Comparison of ENCODE assay signal across 8 cellular contexts in the genomic region with DNA sequence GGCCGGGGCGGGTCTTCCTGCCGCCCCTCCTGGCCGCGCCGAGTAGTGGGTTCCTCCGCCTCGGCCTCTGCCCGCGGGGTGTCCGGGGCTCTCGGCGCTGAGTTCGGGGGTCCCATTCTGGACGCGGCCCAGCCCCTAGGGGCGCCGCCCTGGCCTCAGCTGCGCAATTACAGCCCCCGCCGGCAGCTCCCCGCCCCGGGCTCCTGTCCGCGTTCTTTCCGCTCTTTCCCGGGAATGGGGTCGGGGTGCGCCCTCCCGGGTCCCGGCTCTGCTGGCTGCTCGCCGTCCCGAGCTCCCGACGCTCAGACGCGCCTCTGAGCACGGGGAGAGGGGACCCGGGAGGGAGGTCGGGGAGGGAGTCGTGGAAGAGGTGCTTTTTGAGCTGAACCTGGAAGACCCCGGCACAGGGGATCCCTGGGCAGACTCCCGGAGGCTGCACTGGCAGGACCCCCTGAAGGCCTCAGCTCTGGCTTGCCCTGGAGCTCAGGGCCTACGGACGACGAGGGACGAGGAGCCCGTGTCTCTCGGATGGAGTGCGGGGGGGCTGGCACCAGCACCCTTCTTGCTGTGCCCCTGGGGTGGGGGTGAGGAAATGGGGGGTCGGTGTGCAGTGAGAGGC. TPM values are rescaled to one million over a fixed set of nuclear protein-coding genes. Genes with fewer than 3 reads are reported as not detected.
DNase-seq lines count a peak whose midpoint lies in the region; ATAC-seq and TF ChIP-seq lines count a peak whose summit lies in the region.

No MANE protein-coding gene starts in this region.

- H3K9me3 Mint-ChIP-seq in natural killer cell treated with Interleukin-12 subunit alpha and Interleukin-12 subunit beta and Interleukin-15 and Interleukin-18, amount 100 ng/mL, for 72 hours, result no peaks in the 10 kb centered on the region

- H3K36me3 ChIP-seq in colonic mucosa, result peaks cover 8% of the 10 kb centered on the region

- H3K9ac ChIP-seq in colonic mucosa (ENCODE audit: low read depth in 2 of 2, low read length in 2 of 2), result peak overlapping the region; percentile 66 to 69

- peak overlapping the region; percentile 99 for H3K4me3 ChIP-seq in HL-60 (replicated peaks; ENCODE audit: insufficient read depth, low read length)
- peak overlapping the region; percentile 99 for H3K4me3 ChIP-seq in colonic mucosa

- no peak for DNase-seq in GM13977 (ENCODE audit: low spot score)
- no peak for DNase-seq in HL-60 (ENCODE audit: low read depth in 1 of 2, low spot score in 1 of 2)
- no peak for DNase-seq in colonic mucosa
- DNase-seq in natural killer cell treated with Interleukin-12 subunit alpha and Interleukin-12 subunit beta and Interleukin-15 and Interleukin-18, amount 100 ng/mL, for 72 hours (ENCODE audit: low spot score), result no peak
- DNase-seq in ACHN, result no peak
- DNase-seq in hypothalamus (lab: John Stamatoyannopoulos, UW), result no peak
- DNase-seq in NK-92 treated with Interleukin-12 subunit alpha and Interleukin-12 subunit beta, amount 100 ng/mL, for 24 hours (lab: John Stamatoyannopoulos, UW), result no peak

- H3K4me1 Mint-ChIP-seq in natural killer cell treated with Interleukin-12 subunit alpha and Interleukin-12 subunit beta and Interleukin-15 and Interleukin-18, amount 100 ng/mL, for 72 hours (ENCODE audit: low read depth in 2 of 2), result peaks cover 17 to 25% of the 10 kb centered on the region in 2 donors

- H3K27ac Mint-ChIP-seq in natural killer cell treated with Interleukin-12 subunit alpha and Interleukin-12 subunit beta and Interleukin-15 and Interleukin-18, amount 100 ng/mL, for 72 hours, result peak overlapping the region; percentile 18 to 33

- ATAC-seq in natural killer cell treated with Interleukin-12 subunit alpha and Interleukin-12 subunit beta and Interleukin-15 and Interleukin-18, amount 100 ng/mL, for 72 hours, result peak in 1 of 2 donors; percentile 0
- no peak for ATAC-seq in GM19455 (IDR thresholded peaks at IDR 0.05; ENCODE audit: unreplicated experiment)

- peaks cover 22% of the 10 kb centered on the region for H3K4me1 ChIP-seq in colonic mucosa

- H3K4me3 Mint-ChIP-seq in natural killer cell treated with Interleukin-12 subunit alpha and Interleukin-12 subunit beta and Interleukin-15 and Interleukin-18, amount 100 ng/mL, for 72 hours, result peak overlapping the region; percentile 72

- H3K9me3 ChIP-seq in colonic mucosa, result no peaks in the 10 kb centered on the region

- H3K36me3 Mint-ChIP-seq in natural killer cell treated with Interleukin-12 subunit alpha and Interleukin-12 subunit beta and Interleukin-15 and Interleukin-18, amount 100 ng/mL, for 72 hours, result no peaks in the 10 kb centered on the region

- H3K27me3 Mint-ChIP-seq in natural killer cell treated with Interleukin-12 subunit alpha and Interleukin-12 subunit beta and Interleukin-15 and Interleukin-18, amount 100 ng/mL, for 72 hours, result no peaks in the 10 kb centered on the region

- H3K27ac ChIP-seq in HL-60 (replicated peaks) (no peak overlapping the region), colonic mucosa (peak overlapping the region; percentile 81)

- in situ Hi-C loops in GM13977 (cut with MboI; ENCODE audit: low pct_unique_long_range_greater_than_20kb, low sequenced_read_pairs, unreplicated experiment) (no loop called here), ACHN (cut with HindIII; ENCODE audit: low pct_ligation_motif_present, low pct_unique_long_range_greater_than_20kb, low sequenced_read_pairs) (no loop called here)

- H3K27me3 ChIP-seq in HL-60 (ENCODE audit: insufficient read depth, poor library complexity, severe bottlenecking) (no peaks in the 10 kb centered on the region), colonic mucosa (no peaks in the 10 kb centered on the region)

- intact Hi-C loops in colonic mucosa (cut with DNase I), result no loop called here

- TF ChIP-seq CTCF in GM13977 (IDR thresholded peaks at IDR 0.05; ENCODE audit: extremely low read depth, insufficient read depth, missing control alignments) (peak; percentile 18), HL-60 (IDR thresholded peaks at IDR 0.05; ENCODE audit: insufficient read depth, low read length) (no peak), colonic mucosa (IDR thresholded peaks at IDR 0.05) (no peak)

RNA-seq across cellular contexts. Expression of a gene that starts 0.5 kb away (rescaled TPM):
- total RNA-seq in colonic mucosa, result 10 to 100 TPM; 12.1 to 12.7 TPM
- 10 to 100 TPM; 17.4 to 31.4 TPM for total RNA-seq in natural killer cell treated with Interleukin-12 subunit alpha and Interleukin-12 subunit beta and Interleukin-15 and Interleukin-18, amount 100 ng/mL, for 72 hours

RNA-seq across cellular contexts. Expression of a gene that starts 0.9 kb away (rescaled TPM):
- total RNA-seq in colonic mucosa, result 100 to 1,000 TPM in 1 of 2 donors, 10 to 100 TPM in 1; 77.4 to 181 TPM
- total RNA-seq in natural killer cell treated with Interleukin-12 subunit alpha and Interleukin-12 subunit beta and Interleukin-15 and Interleukin-18, amount 100 ng/mL, for 72 hours, result 10 to 100 TPM; 97.4 to 97.8 TPM

RNA-seq across cellular contexts. Expression of a gene that starts 10.4 kb away (rescaled TPM):
- 100 to 1,000 TPM; 371 to 396 TPM for total RNA-seq in colonic mucosa
- 10 to 100 TPM; 45.0 to 72.0 TPM for total RNA-seq in natural killer cell treated with Interleukin-12 subunit alpha and Interleukin-12 subunit beta and Interleukin-15 and Interleukin-18, amount 100 ng/mL, for 72 hours

RNA-seq across cellular contexts. Expression of a gene that starts 15.5 kb away (rescaled TPM):
- total RNA-seq in colonic mucosa, result 100 to 1,000 TPM in 1 of 2 donors, 10 to 100 TPM in 1; 97.3 to 108 TPM
- total RNA-seq in natural killer cell treated with Interleukin-12 subunit alpha and Interleukin-12 subunit beta and Interleukin-15 and Interleukin-18, amount 100 ng/mL, for 72 hours, result 1 to 10 TPM; 2.6 to 2.9 TPM

RNA-seq across cellular contexts. Expression of a gene that starts 24.5 kb away (rescaled TPM):
- total RNA-seq in colonic mucosa, result 100 to 1,000 TPM; 139 to 155 TPM
- total RNA-seq in natural killer cell treated with Interleukin-12 subunit alpha and Interleukin-12 subunit beta and Interleukin-15 and Interleukin-18, amount 100 ng/mL, for 72 hours, result 10 to 100 TPM; 69.0 to 95.0 TPM

Comparison
In these comparisons a context has a peak if more than half of its experiments do, and no peak if none do; other contexts are left out.
1. RNA of a gene that starts 10.4 kb away (total RNA-seq): 371 to 396 TPM in colonic mucosa; 45.0 to 72.0 TPM in natural killer cell treated with Interleukin-12 subunit alpha and Interleukin-12 subunit beta and Interleukin-15 and Interleukin-18, amount 100 ng/mL, for 72 hours; every median in the first group is over 4 times any median in the second.